8 cellular contexts compared by ENCODE assay signal in genomic region chr12:55619352-55620138, GRCh38. TPM values are rescaled to one million over a fixed set of nuclear protein-coding genes. Genes with fewer than 3 reads are reported as not detected.
DNase-seq lines count a peak whose midpoint lies in the region; ATAC-seq, FAIRE-seq and TF ChIP-seq lines count a peak whose summit lies in the region.

No MANE protein-coding gene starts in this region.

- ATAC-seq in GM19372 (IDR thresholded peaks at IDR 0.05; ENCODE audit: low read depth, unreplicated experiment) (peak; percentile 83), HG03280 (IDR thresholded peaks at IDR 0.05; ENCODE audit: unreplicated experiment) (peak; percentile 86)

- DNase-seq in DMS53 (lab: John Stamatoyannopoulos, UW), result peak; percentile 93
- DNase-seq in NCI-H2171 treated with DMSO at 0.1 percent for 48 hours (lab: John Stamatoyannopoulos, UW), result peak; percentile 80
- peak; percentile 90 for DNase-seq in epithelial cell of esophagus (ENCODE audit: low read depth)
- DNase-seq in mucosa of gallbladder (ENCODE audit: low spot score), result peak; percentile 74
- DNase-seq in cerebellar nuclear complex (lab: John Stamatoyannopoulos, UW), result no peak

- peak; percentile 69 for TF ChIP-seq CTCF in epithelial cell of esophagus (IDR thresholded peaks at IDR 0.05; ENCODE audit: insufficient read depth, low read depth, low read length, missing control alignments)

- H3K4me3 ChIP-seq in epithelial cell of esophagus (ENCODE audit: low read length), result no peak overlapping the region

- peak; percentile 98 for FAIRE-seq in TTC549 (lab: Jason Lieb, UNC)

RNA-seq across cellular contexts. Expression of gene OR10P1, which starts 17.1 kb away (rescaled TPM):
- total RNA-seq in mucosa of gallbladder, result not detected

RNA-seq across cellular contexts. Expression of gene OR2AP1, which starts 47.3 kb away (rescaled TPM):
- total RNA-seq in mucosa of gallbladder, result not detected

Comparison
In these comparisons a context has a peak if more than half of its experiments do, and no peak if none do; other contexts are left out.
1. DNase-seq: peak in DMS53 (single experiment), NCI-H2171 treated with DMSO at 0.1 percent for 48 hours (single experiment), epithelial cell of esophagus (single experiment) and mucosa of gallbladder (single experiment); none in cerebellar nuclear complex (0 of 2).